8 cellular contexts compared by ENCODE assay signal in the genomic region with DNA sequence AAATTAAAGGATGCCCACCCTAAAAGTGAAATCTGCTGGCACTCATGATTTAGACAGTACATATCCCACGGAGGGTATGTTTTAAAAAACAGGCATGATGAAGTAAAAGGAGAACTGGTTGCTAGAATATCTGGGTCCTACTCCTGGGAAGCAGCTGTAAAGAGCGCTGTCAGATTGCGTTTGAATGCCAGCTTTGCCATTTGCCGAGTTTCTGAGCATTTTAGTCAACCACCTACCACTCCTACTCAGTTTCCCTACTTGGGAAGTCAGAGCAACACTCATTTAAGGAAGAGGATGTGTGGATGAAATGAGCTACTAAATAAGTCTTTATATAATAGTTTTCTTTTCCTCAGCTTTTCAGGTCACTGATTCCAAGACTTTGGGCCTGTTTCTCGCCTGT. TPM values are rescaled to one million over a fixed set of nuclear protein-coding genes. Genes with fewer than 3 reads are reported as not detected.
A peak's percentile ranks its signal among the peaks of the same experiment; 100 is the strongest.
DNase-seq lines count a peak whose midpoint lies in the region; FAIRE-seq and TF ChIP-seq lines count a peak whose summit lies in the region.

No MANE protein-coding gene starts in this region.

- CTCF ChIA-PET in Calu3 (lab: Charles Lee) = no interaction called here
- CTCF ChIA-PET in H1 (lab: Charles Lee; ENCODE audit: partially characterized antibody) = no interaction called here

- no peak overlapping the region for H3K18ac ChIP-seq in H1 (ENCODE audit: extremely low read depth, low read length)

- no peak overlapping the region for H2AK5ac ChIP-seq in H1 (ENCODE audit: low read depth, low read length)

- H3K9me3 ChIP-seq in NT2/D1 (ENCODE audit: insufficient read depth, low read length) = no peaks in the 10 kb centered on the region
- H3K9me3 ChIP-seq in H1 (ENCODE audit: insufficient read depth in 2 of 2, low read depth in 1 of 2, low read length in 1 of 2) = no peaks in the 10 kb centered on the region

- BruUV-seq in Calu3 (replicated peaks; lab: Mats Ljungman, UMichigan) = TSS peak; percentile 71

- no peaks in the 10 kb centered on the region; the same call in 1 of the 2 replicates for H3K79me1 ChIP-seq in H1 (ENCODE audit: low read depth, low read length)

- H4K91ac ChIP-seq in H1 (replicated peaks; ENCODE audit: insufficient read length, low read length) = no peak overlapping the region

- H3K4me1 Mint-ChIP-seq in Calu3 (ENCODE audit: low read depth, unreplicated experiment) (peaks cover 29% of the 10 kb centered on the region), osteocyte (ENCODE audit: unreplicated experiment) (peaks cover 19% of the 10 kb centered on the region)

- peak overlapping the region; percentile 84 for H3K4me3 ChIP-seq in NT2/D1 (ENCODE audit: insufficient read length, low read depth)
- peak overlapping the region; percentile 61 to 96 (median 91) for H3K4me3 ChIP-seq in H1 (ENCODE audit: extremely low read depth in 1 of 4, insufficient read depth in 2 of 4, low read depth in 3 of 4, low read length in 4 of 4)

- peaks cover 6% of the 10 kb centered on the region; the same call in 1 of the 2 replicates for H3K23me2 ChIP-seq in H1 (ENCODE audit: low read depth, low read length)

- H3K27me3 Mint-ChIP-seq in Calu3 (ENCODE audit: unreplicated experiment) (no peaks in the 10 kb centered on the region), osteocyte (ENCODE audit: unreplicated experiment) (no peaks in the 10 kb centered on the region)

- H3K36me3 Mint-ChIP-seq in Calu3 (ENCODE audit: insufficient read depth, unreplicated experiment) = peaks cover 34% of the 10 kb centered on the region
- peaks cover 4% of the 10 kb centered on the region for H3K36me3 Mint-ChIP-seq in osteocyte (ENCODE audit: unreplicated experiment)

- no peak for TF ChIP-seq EP300 in H1 (IDR thresholded peaks at IDR 0.05; ENCODE audit: borderline replicate concordance in 1 of 2, low read depth in 2 of 2, low read length in 2 of 2)

- peaks cover 0 to 18% of the 10 kb centered on the region in 2 experiments; a peak in 2 of 4 replicates for H3K79me2 ChIP-seq in H1 (ENCODE audit: control insufficient read depth in 1 of 2, insufficient read depth in 2 of 2, low read length in 2 of 2)

- H2AFZ ChIP-seq in H1 (ENCODE audit: low read length) = 0 out of 2 replicates have a peak overlapping the region, but pooled peaks have one; percentile 86

- no peaks in the 10 kb centered on the region for H4K20me1 ChIP-seq in H1 (replicated peaks in 1 of 2; ENCODE audit: control insufficient read depth in 1 of 2, insufficient read depth in 2 of 2, low read length in 2 of 2)

- H3K27ac Mint-ChIP-seq in Calu3 (ENCODE audit: unreplicated experiment) = peak overlapping the region; percentile 92
- peak overlapping the region; percentile 96 for H3K27ac Mint-ChIP-seq in osteocyte (ENCODE audit: unreplicated experiment)

- H3K9me3 Mint-ChIP-seq in Calu3 (ENCODE audit: low read depth, unreplicated experiment) (no peaks in the 10 kb centered on the region), osteocyte (ENCODE audit: unreplicated experiment) (no peaks in the 10 kb centered on the region)

- H4K8ac ChIP-seq in H1 (ENCODE audit: extremely low read depth, insufficient read depth, low read length) = no peak overlapping the region

- no peak overlapping the region for H3K14ac ChIP-seq in H1 (ENCODE audit: insufficient read length)

- intact Hi-C loops in Calu3 (cut with micrococcal nuclease; ENCODE audit: unreplicated experiment) = no loop called here

- H3K56ac ChIP-seq in H1 (replicated peaks; ENCODE audit: insufficient read length, low read depth, low read length) = no peak overlapping the region

- DNase-seq in Calu3 (no peak), NT2/D1 (ENCODE audit: low read depth, low spot score) (no peak), H1 (ENCODE audit: low read depth in 1 of 2, low spot score in 2 of 2) (no peak), osteocyte (ENCODE audit: extremely low spot score, unreplicated experiment) (no peak), NAMALWA (ENCODE audit: low spot score) (no peak), midbrain (lab: John Stamatoyannopoulos, UW) (no peak), NCI-H1436 treated with DMSO at 0.1 percent for 48 hours (lab: John Stamatoyannopoulos, UW) (no peak)
- no peak for DNase-seq in stimulated activated CD8-positive, alpha-beta memory T cell treated with anti-CD3 and anti-CD28 coated beads, Interleukin-4, amount 100 ng/mL, for 48 hours

- H3K4me1 ChIP-seq in NT2/D1 (ENCODE audit: insufficient read depth, insufficient read length) = no peaks in the 10 kb centered on the region
- H3K4me1 ChIP-seq in H1 (replicated peaks in 1 of 4; ENCODE audit: control insufficient read depth in 3 of 4, insufficient read depth in 4 of 4, low read length in 3 of 4) = peaks cover 0 to 5% (median 3%) of the 10 kb centered on the region in 4 experiments; a peak in 3 of 7 replicates

- TF ChIP-seq RAD21 in H1 (IDR thresholded peaks at IDR 0.05 in 1 of 2, conservative IDR thresholded peaks at IDR 0.05 in 1 of 2; ENCODE audit: low read depth in 2 of 2, low read length in 2 of 2) = no peak

- no peak overlapping the region for H2BK120ac ChIP-seq in H1 (replicated peaks; ENCODE audit: low read depth, low read length)

- POLR2A ChIA-PET in H1 (lab: Charles Lee; ENCODE audit: partially characterized antibody) = interaction anchor here (1.6 to 2.4 kb wide), 2 partner anchors 23 to 54 kb away, joined by 4 to 8 read pairs; no protein-coding TSS in a partner anchor

- FAIRE-seq in H1 (lab: Jason Lieb, UNC) = no peak

- H3K27me3 ChIP-seq in NT2/D1 (ENCODE audit: insufficient read depth, insufficient read length) (no peaks in the 10 kb centered on the region), H1 (replicated peaks in 1 of 4; ENCODE audit: control insufficient read depth in 3 of 4, extremely low read depth in 1 of 4, insufficient read depth in 3 of 4, low read length in 3 of 4) (no peaks in the 10 kb centered on the region)

- peak overlapping the region; percentile 91; the same call in 1 of the 2 replicates for H3K27ac ChIP-seq in H1 (ENCODE audit: low read depth, low read length)

- no peak overlapping the region for H3K23ac ChIP-seq in H1 (ENCODE audit: insufficient read length)

- H3K9ac ChIP-seq in NT2/D1 (ENCODE audit: insufficient read length, low read depth) (peak overlapping the region; percentile 91), H1 (replicated peaks in 1 of 4; ENCODE audit: extremely low read depth in 1 of 4, low read depth in 3 of 4, low read length in 3 of 4) (peak overlapping the region; percentile 88 to 97 (median 96))

- peaks cover 36% of the 10 kb centered on the region for H3K36me3 ChIP-seq in NT2/D1 (ENCODE audit: insufficient read depth, insufficient read length, low read length)
- peaks cover 0 to 12% (median 1%) of the 10 kb centered on the region in 4 experiments; a peak in 3 of 8 replicates for H3K36me3 ChIP-seq in H1 (ENCODE audit: control insufficient read depth in 2 of 4, insufficient read depth in 4 of 4, low read length in 3 of 4)

- no peak overlapping the region for H2BK15ac ChIP-seq in H1 (ENCODE audit: low read length)

- 50% methylated on average over 5 of the region's 5 CpGs; no CpG with 5 or more reads in 1 of the 2 experiments for WGBS in H1 (ENCODE audit: extremely low coverage in 1 of 2, insufficient coverage in 1 of 2, insufficient read length in 1 of 2, insufficient replicate concordance in 2 of 2, low coverage in 1 of 2, low lambda C conversion rate in 2 of 2, missing lambda C conversion rate in 1 of 2), 2 experiments

- no peak overlapping the region for H2BK12ac ChIP-seq in H1 (ENCODE audit: low read depth, low read length)

- H3K4me3 Mint-ChIP-seq in Calu3 (ENCODE audit: low read depth, unreplicated experiment) (peak overlapping the region; percentile 97), osteocyte (ENCODE audit: unreplicated experiment) (peak overlapping the region; percentile 94)

- H4K5ac ChIP-seq in H1 (ENCODE audit: insufficient read length, low read depth, low read length) = no peak overlapping the region

- no peak overlapping the region for H3K4ac ChIP-seq in H1 (replicated peaks; ENCODE audit: insufficient read length, low read depth, low read length)

- H3K4me2 ChIP-seq in H1 (ENCODE audit: insufficient read depth in 1 of 2, low read depth in 2 of 2, low read length in 2 of 2) = peak overlapping the region; percentile 68 to 92

- TF ChIP-seq CTCF in Calu3 (IDR thresholded peaks at IDR 0.05; ENCODE audit: unreplicated experiment) (no peak), H1 (IDR thresholded peaks at IDR 0.05; ENCODE audit: control extremely low read depth in 1 of 3, insufficient read depth in 1 of 3, low read depth in 1 of 3, low read length in 3 of 3) (no peak), osteocyte (IDR thresholded peaks at IDR 0.05) (no peak)

- TF ChIP-seq POLR2A in H1 (IDR thresholded peaks at IDR 0.05; ENCODE audit: control extremely low read depth in 1 of 2, low read depth in 2 of 2, low read length in 2 of 2) = no peak

- no peak overlapping the region for H2BK20ac ChIP-seq in H1 (ENCODE audit: low read length)

- H2BK5ac ChIP-seq in H1 (ENCODE audit: low read depth, low read length) = no peak overlapping the region

TF ChIP-seq in H1, 55 proteins besides CTCF, POLR2A, EP300 and RAD21:
- no peak for TF ChIP-seq SAP30 (IDR thresholded peaks at IDR 0.05; ENCODE audit: insufficient read depth, insufficient replicate concordance, low read length)
- 0 out of 4 replicates have a peak, but pooled peaks of 1 of the 2 experiments have one; percentile 13 for TF ChIP-seq SIN3A (conservative IDR thresholded peaks at IDR 0.05 in 1 of 2, IDR thresholded peaks at IDR 0.05 in 1 of 2; ENCODE audit: low read depth in 1 of 2, low read length in 2 of 2)
TF ChIP-seq in H1: peak in this region for 1.

RNA-seq across cellular contexts. Expression of a gene that starts 1.1 kb away (rescaled TPM):
- total RNA-seq in Calu3 (2022) = 25.2 and 25.7 TPM in 2 replicates
- total RNA-seq in H1 (2021; fragmentation: NEBNext Ultra II Directional; extraction: Animal tissue kit (Norgen Biotek cat#: 25700)) = 10.4 and 10.8 TPM in 2 replicates
- 7.7 and 12.3 TPM in 2 replicates for polyA plus RNA-seq in H1 (2011; rRNA removed)
- 13.9 TPM for polyA plus RNA-seq in H1 (2011; cell fraction: cytosol; rRNA removed)
- polyA plus RNA-seq in H1 (2011; cell fraction: nucleus; rRNA removed) = 4.2 TPM
- polyA plus RNA-seq in H1 (2012, experiment 1 of 2) = 5.2 to 9.7 TPM (median 7.0 TPM) in 4 replicates
- polyA plus RNA-seq in H1 (2012, experiment 2 of 2) = 1.1 TPM
- 8.6 TPM for polyA plus RNA-seq in H1 (2013, experiment 1 of 2)
- 9.4 TPM for polyA plus RNA-seq in H1 (2013, experiment 2 of 2)
- 8.5 and 10.6 TPM in 2 replicates for polyA minus RNA-seq in H1 (2011; rRNA and poly(A)+ RNA removed)
- 4.3 TPM for polyA minus RNA-seq in H1 (2011; cell fraction: cytosol; rRNA and poly(A)+ RNA removed)
- polyA minus RNA-seq in H1 (2011; cell fraction: nucleus; rRNA and poly(A)+ RNA removed) = 10.8 TPM
- total RNA-seq in osteocyte = 9.8 and 10.9 TPM in 2 replicates
